In genomic region chr9:91008568-91008967, GRCh38 we compare ENCODE assay signal across 23 cellular contexts.
"Had no signal": no experiment of that assay in that cellular context is flagged by ENCODE, and none has a peak within 500 bp of the region (broad histone marks: within the 10 kb centered on the region; RNA-seq: fewer than 3 reads in every experiment).

No MANE protein-coding gene starts in this region.

- H3K9me3 ChIP-seq: colonic mucosa, gastrocnemius medialis had no signal

- H3K4me1 ChIP-seq: colonic mucosa, esophagus squamous epithelium, gastrocnemius medialis, gastroesophageal sphincter, heart left ventricle, heart right ventricle had no signal

- H3K27ac ChIP-seq: colonic mucosa, coronary artery, dorsolateral prefrontal cortex, epithelial cell of prostate, esophagus squamous epithelium, foreskin keratinocyte, gastrocnemius medialis, gastroesophageal sphincter, heart left ventricle, heart right ventricle had no signal

- H3K27me3 Mint-ChIP-seq: dendritic cell treated with granulocyte-macrophage colony-stimulating factor and Interleukin-4, amounts not matched to agents 40 ng/mL and 50 ng/mL, for 4 days had no signal

- H3K27me3 ChIP-seq: colonic mucosa, dorsolateral prefrontal cortex, esophagus squamous epithelium, foreskin keratinocyte, gastrocnemius medialis, gastroesophageal sphincter, heart right ventricle had no signal

- H3K4me1 Mint-ChIP-seq: endodermal cell had no signal

- H3K36me3 ChIP-seq: colonic mucosa, esophagus squamous epithelium, gastrocnemius medialis, gastroesophageal sphincter, heart left ventricle, heart right ventricle had no signal

- H3K4me3 ChIP-seq: colonic mucosa, coronary artery, dorsolateral prefrontal cortex, esophagus squamous epithelium, gastrocnemius medialis, gastroesophageal sphincter, heart left ventricle, heart right ventricle had no signal

- ATAC-seq: effector memory CD8-positive, alpha-beta T cell; esophagus mucosa; foreskin keratinocyte; gastrocnemius medialis; gastroesophageal sphincter; heart left ventricle; heart right ventricle had no signal

- H3K4me3 Mint-ChIP-seq: dendritic cell treated with granulocyte-macrophage colony-stimulating factor and Interleukin-4, amounts not matched to agents 40 ng/mL and 50 ng/mL, for 4 days; effector memory CD8-positive, alpha-beta T cell; endodermal cell had no signal

- DNase-seq: colonic mucosa; cortex of kidney; dermis blood vessel endothelial cell; dorsolateral prefrontal cortex; effector CD4-positive, alpha-beta T cell; effector CD8-positive, alpha-beta T cell; effector memory CD4-positive, alpha-beta T cell; effector memory CD8-positive, alpha-beta T cell; endodermal cell; esophagus squamous epithelium; foreskin fibroblast; foreskin keratinocyte; foreskin melanocyte; gastrocnemius medialis; glutamatergic neuron; head of caudate nucleus; heart left ventricle; heart right ventricle had no signal

- H3K27ac Mint-ChIP-seq: dendritic cell treated with granulocyte-macrophage colony-stimulating factor and Interleukin-4, amounts not matched to agents 40 ng/mL and 50 ng/mL, for 4 days; effector memory CD8-positive, alpha-beta T cell; endodermal cell had no signal
